ENCODE assay signal across 1 cellular context in the genomic region with DNA sequence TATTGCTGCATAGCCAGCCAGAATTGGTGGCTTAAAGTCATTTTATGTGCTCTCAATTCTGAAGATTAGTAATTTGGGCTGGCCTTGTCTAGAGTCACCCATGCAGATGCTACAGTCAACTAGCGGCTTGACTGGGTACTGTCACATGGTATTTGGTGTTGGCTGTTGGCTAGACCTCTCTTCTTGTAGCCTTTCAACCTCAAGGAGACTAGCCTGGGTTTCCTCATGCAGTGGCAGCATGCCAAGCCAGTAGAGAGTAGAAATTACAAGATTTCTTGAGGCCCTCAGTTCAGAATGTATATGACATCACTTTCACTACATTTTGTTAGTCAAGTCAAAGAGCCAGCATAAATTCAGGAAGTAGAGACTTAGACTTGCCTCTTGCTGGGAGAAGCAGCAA.
TF ChIP-seq lines count a peak whose summit lies in the region.

No MANE protein-coding gene starts in this region.

TF ChIP-seq in HepG2, 621 proteins besides CTCF, POLR2A, EP300 and RAD21 (continued from another document):
- TF ChIP-seq, protein P1, sequence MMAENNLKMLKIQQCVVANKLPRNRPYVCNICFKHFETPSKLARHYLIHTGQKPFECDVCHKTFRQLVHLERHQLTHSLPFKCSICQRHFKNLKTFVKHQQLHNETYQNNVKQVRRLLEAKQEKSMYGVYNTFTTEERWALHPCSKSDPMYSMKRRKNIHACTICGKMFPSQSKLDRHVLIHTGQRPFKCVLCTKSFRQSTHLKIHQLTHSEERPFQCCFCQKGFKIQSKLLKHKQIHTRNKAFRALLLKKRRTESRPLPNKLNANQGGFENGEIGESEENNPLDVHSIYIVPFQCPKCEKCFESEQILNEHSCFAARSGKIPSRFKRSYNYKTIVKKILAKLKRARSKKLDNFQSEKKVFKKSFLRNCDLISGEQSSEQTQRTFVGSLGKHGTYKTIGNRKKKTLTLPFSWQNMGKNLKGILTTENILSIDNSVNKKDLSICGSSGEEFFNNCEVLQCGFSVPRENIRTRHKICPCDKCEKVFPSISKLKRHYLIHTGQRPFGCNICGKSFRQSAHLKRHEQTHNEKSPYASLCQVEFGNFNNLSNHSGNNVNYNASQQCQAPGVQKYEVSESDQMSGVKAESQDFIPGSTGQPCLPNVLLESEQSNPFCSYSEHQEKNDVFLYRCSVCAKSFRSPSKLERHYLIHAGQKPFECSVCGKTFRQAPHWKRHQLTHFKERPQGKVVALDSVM (CRISPR knock-in tag; IDR thresholded peaks at IDR 0.05) = no peak
- TF ChIP-seq U2AF1 (optimal IDR thresholded peaks at IDR 0.05; ENCODE audit: low read depth, low read length) = no peak
- TF ChIP-seq ZMYM4 (CRISPR knock-in tag; IDR thresholded peaks at IDR 0.05) = no peak
- no peak for TF ChIP-seq SUZ12 (IDR thresholded peaks at IDR 0.05; ENCODE audit: low read depth, low read length)
- TF ChIP-seq, protein P2, sequence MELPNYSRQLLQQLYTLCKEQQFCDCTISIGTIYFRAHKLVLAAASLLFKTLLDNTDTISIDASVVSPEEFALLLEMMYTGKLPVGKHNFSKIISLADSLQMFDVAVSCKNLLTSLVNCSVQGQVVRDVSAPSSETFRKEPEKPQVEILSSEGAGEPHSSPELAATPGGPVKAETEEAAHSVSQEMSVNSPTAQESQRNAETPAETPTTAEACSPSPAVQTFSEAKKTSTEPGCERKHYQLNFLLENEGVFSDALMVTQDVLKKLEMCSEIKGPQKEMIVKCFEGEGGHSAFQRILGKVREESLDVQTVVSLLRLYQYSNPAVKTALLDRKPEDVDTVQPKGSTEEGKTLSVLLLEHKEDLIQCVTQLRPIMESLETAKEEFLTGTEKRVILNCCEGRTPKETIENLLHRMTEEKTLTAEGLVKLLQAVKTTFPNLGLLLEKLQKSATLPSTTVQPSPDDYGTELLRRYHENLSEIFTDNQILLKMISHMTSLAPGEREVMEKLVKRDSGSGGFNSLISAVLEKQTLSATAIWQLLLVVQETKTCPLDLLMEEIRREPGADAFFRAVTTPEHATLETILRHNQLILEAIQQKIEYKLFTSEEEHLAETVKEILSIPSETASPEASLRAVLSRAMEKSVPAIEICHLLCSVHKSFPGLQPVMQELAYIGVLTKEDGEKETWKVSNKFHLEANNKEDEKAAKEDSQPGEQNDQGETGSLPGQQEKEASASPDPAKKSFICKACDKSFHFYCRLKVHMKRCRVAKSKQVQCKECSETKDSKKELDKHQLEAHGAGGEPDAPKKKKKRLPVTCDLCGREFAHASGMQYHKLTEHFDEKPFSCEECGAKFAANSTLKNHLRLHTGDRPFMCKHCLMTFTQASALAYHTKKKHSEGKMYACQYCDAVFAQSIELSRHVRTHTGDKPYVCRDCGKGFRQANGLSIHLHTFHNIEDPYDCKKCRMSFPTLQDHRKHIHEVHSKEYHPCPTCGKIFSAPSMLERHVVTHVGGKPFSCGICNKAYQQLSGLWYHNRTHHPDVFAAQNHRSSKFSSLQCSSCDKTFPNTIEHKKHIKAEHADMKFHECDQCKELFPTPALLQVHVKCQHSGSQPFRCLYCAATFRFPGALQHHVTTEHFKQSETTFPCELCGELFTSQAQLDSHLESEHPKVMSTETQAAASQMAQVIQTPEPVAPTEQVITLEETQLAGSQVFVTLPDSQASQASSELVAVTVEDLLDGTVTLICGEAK (IDR thresholded peaks at IDR 0.05) = no peak
- TF ChIP-seq, protein P2 (CRISPR knock-in tag; IDR thresholded peaks at IDR 0.05) = no peak
